ENCODE assay signal across 8 cellular contexts in genomic region chr17:7574176-7574953, GRCh38. TPM values are rescaled to one million over a fixed set of nuclear protein-coding genes. Genes with fewer than 3 reads are reported as not detected.
DNase-seq lines count a peak whose midpoint lies in the region; ATAC-seq and TF ChIP-seq lines count a peak whose summit lies in the region.

No MANE protein-coding gene starts in this region.

- peaks cover 54 to 71% (median 64%) of the 10 kb centered on the region in 3 donors for H3K4me1 Mint-ChIP-seq in CD8-positive, alpha-beta memory T cell
- peaks cover 36 to 41% of the 10 kb centered on the region in 2 donors for H3K4me1 Mint-ChIP-seq in effector memory CD8-positive, alpha-beta T cell (ENCODE audit: low read depth in 2 of 2)
- peaks cover 44% of the 10 kb centered on the region for H3K4me1 Mint-ChIP-seq in neural progenitor cell

- TF ChIP-seq CTCF in neural progenitor cell (IDR thresholded peaks at IDR 0.05), result no peak

- peaks cover 66% of the 10 kb centered on the region for H4K20me1 ChIP-seq in neural progenitor cell (ENCODE audit: low read depth)

- peaks cover 74% of the 10 kb centered on the region for H3F3A ChIP-seq in neural progenitor cell (ENCODE audit: low read depth)

- no peak for ATAC-seq in effector memory CD8-positive, alpha-beta T cell (replicated peaks)
- ATAC-seq in GM21390 (IDR thresholded peaks at IDR 0.05; ENCODE audit: unreplicated experiment), result no peak

- CTCF ChIA-PET in CD8-positive, alpha-beta memory T cell (lab: Charles Lee), result interaction anchor here (0.6 to 2.9 kb wide), 11 partner anchors 9 to 291 kb away, joined by 3 to 11 read pairs (median 5); partner anchors contain the start of genes FXR2, MPDU1, SENP3 and TMEM102

- peaks cover 66% of the 10 kb centered on the region for H3K36me3 ChIP-seq in CD8-positive, alpha-beta memory T cell (ENCODE audit: insufficient read depth, low read length)
- H3K36me3 ChIP-seq in NT2/D1 (ENCODE audit: insufficient read depth, insufficient read length, low read length) (peaks cover 77% of the 10 kb centered on the region), neural progenitor cell (peaks cover 17% of the 10 kb centered on the region)

- H3K4me1 ChIP-seq in CD8-positive, alpha-beta memory T cell (ENCODE audit: insufficient read depth, low read length), result peaks cover 42% of the 10 kb centered on the region
- peaks cover 5% of the 10 kb centered on the region for H3K4me1 ChIP-seq in NT2/D1 (ENCODE audit: insufficient read depth, insufficient read length)
- peaks cover 17% of the 10 kb centered on the region for H3K4me1 ChIP-seq in neural progenitor cell

- peak overlapping the region; percentile 98 for H3K4me3 ChIP-seq in CD8-positive, alpha-beta memory T cell (ENCODE audit: low read length)
- H3K4me3 ChIP-seq in NT2/D1 (ENCODE audit: insufficient read length, low read depth) (peak overlapping the region; percentile 96), neural progenitor cell (peak overlapping the region; percentile 86)

- H3K27me3 ChIP-seq in CD8-positive, alpha-beta memory T cell (ENCODE audit: insufficient read depth, low read length, poor library complexity, severe bottlenecking), result no peaks in the 10 kb centered on the region
- H3K27me3 ChIP-seq in NT2/D1 (ENCODE audit: insufficient read depth, insufficient read length) (no peaks in the 10 kb centered on the region), neural progenitor cell (no peaks in the 10 kb centered on the region)

- peaks cover 0 to 11% of the 10 kb centered on the region in 2 donors for H3K27me3 Mint-ChIP-seq in CD8-positive, alpha-beta memory T cell
- H3K27me3 Mint-ChIP-seq in effector memory CD8-positive, alpha-beta T cell, result no peaks in the 10 kb centered on the region
- peaks cover 13% of the 10 kb centered on the region for H3K27me3 Mint-ChIP-seq in neural progenitor cell (ENCODE audit: insufficient read depth, low read depth)

- peaks cover 50% of the 10 kb centered on the region for H3K79me2 ChIP-seq in neural progenitor cell (ENCODE audit: low read depth)

- H3K27ac Mint-ChIP-seq in CD8-positive, alpha-beta memory T cell, result peak overlapping the region; percentile 65 to 99 (median 94)
- peak overlapping the region; percentile 100 for H3K27ac Mint-ChIP-seq in effector memory CD8-positive, alpha-beta T cell
- H3K27ac Mint-ChIP-seq in neural progenitor cell, result no peak overlapping the region

- peak overlapping the region; percentile 84 for H3K9ac ChIP-seq in NT2/D1 (ENCODE audit: insufficient read length, low read depth)
- peak overlapping the region; percentile 92 for H3K9ac ChIP-seq in neural progenitor cell

- H3K27ac ChIP-seq in CD8-positive, alpha-beta memory T cell (ENCODE audit: low read depth, low read length), result peak overlapping the region; percentile 99
- no peak overlapping the region for H3K27ac ChIP-seq in neural progenitor cell

- H3K4me2 ChIP-seq in neural progenitor cell, result peak overlapping the region; percentile 93

- no peak overlapping the region for H2AFZ ChIP-seq in neural progenitor cell (replicated peaks)

- no peak for DNase-seq in CD8-positive, alpha-beta memory T cell
- DNase-seq in NT2/D1 (ENCODE audit: low read depth, low spot score) (no peak), neural progenitor cell (ENCODE audit: low spot score) (no peak), COLO668 (lab: John Stamatoyannopoulos, UW; ENCODE audit: unreplicated experiment) (no peak), DMS 273 (lab: John Stamatoyannopoulos, UW; ENCODE audit: unreplicated experiment) (no peak), NCI-H1436 treated with DMSO at 0.1 percent for 48 hours (lab: John Stamatoyannopoulos, UW) (no peak)
- DNase-seq in effector memory CD8-positive, alpha-beta T cell, result no peak

- POLR2A ChIA-PET in CD8-positive, alpha-beta memory T cell (lab: Charles Lee), result interaction anchor here (0.6 to 4.1 kb wide), 13 partner anchors 10 to 245 kb away, joined by 3 to 52 read pairs (median 6); partner anchors contain the start of genes ACAP1, FXR2, MPDU1 and NEURL4

- peaks cover 0 to 4% (median 2%) of the 10 kb centered on the region in 5 donors for H3K9me3 Mint-ChIP-seq in CD8-positive, alpha-beta memory T cell
- no peaks in the 10 kb centered on the region for H3K9me3 Mint-ChIP-seq in effector memory CD8-positive, alpha-beta T cell
- no peaks in the 10 kb centered on the region for H3K9me3 Mint-ChIP-seq in neural progenitor cell

- peak overlapping the region; percentile 93 to 98 (median 96) for H3K4me3 Mint-ChIP-seq in CD8-positive, alpha-beta memory T cell
- H3K4me3 Mint-ChIP-seq in effector memory CD8-positive, alpha-beta T cell, result peak overlapping the region; percentile 98 to 100
- peak overlapping the region; percentile 100 for H3K4me3 Mint-ChIP-seq in neural progenitor cell

- H3K36me3 Mint-ChIP-seq in CD8-positive, alpha-beta memory T cell, result peaks cover 21 to 90% (median 28%) of the 10 kb centered on the region in 3 donors
- H3K36me3 Mint-ChIP-seq in effector memory CD8-positive, alpha-beta T cell (ENCODE audit: insufficient read depth), result peaks cover 84% of the 10 kb centered on the region
- peaks cover 46% of the 10 kb centered on the region for H3K36me3 Mint-ChIP-seq in neural progenitor cell

- no peaks in the 10 kb centered on the region for H3K9me3 ChIP-seq in CD8-positive, alpha-beta memory T cell (ENCODE audit: low read length)
- H3K9me3 ChIP-seq in NT2/D1 (ENCODE audit: insufficient read depth, low read length) (no peaks in the 10 kb centered on the region), neural progenitor cell (ENCODE audit: low read depth) (no peaks in the 10 kb centered on the region)

RNA-seq across cellular contexts. Expression of gene CD68, which starts 5.1 kb away (rescaled TPM):
- 10 to 100 TPM; 11.1 to 12.7 TPM for total RNA-seq in CD8-positive, alpha-beta memory T cell
- 1.2 TPM for polyA plus RNA-seq in CD8-positive, alpha-beta memory T cell
- 0.95 TPM in 1 of 2 replicates, not detected in the other for total RNA-seq in neural progenitor cell (ENCODE audit: low replicate concordance)

RNA-seq across cellular contexts. Expression of gene MPDU1, which starts 9.3 kb away (rescaled TPM):
- 100 to 1,000 TPM; 115 to 124 TPM for total RNA-seq in CD8-positive, alpha-beta memory T cell
- 40.5 TPM for polyA plus RNA-seq in CD8-positive, alpha-beta memory T cell
- total RNA-seq in neural progenitor cell (ENCODE audit: low replicate concordance), result 167 and 177 TPM in 2 replicates

RNA-seq across cellular contexts. Expression of gene SENP3, which starts 12.6 kb away (rescaled TPM):
- 100 to 1,000 TPM; 111 to 121 TPM for total RNA-seq in CD8-positive, alpha-beta memory T cell
- polyA plus RNA-seq in CD8-positive, alpha-beta memory T cell, result 12.0 TPM
- 87.9 and 91.6 TPM in 2 replicates for total RNA-seq in neural progenitor cell (ENCODE audit: low replicate concordance)

RNA-seq across cellular contexts. Expression of gene SOX15, which starts 15.5 kb away (rescaled TPM):
- total RNA-seq in CD8-positive, alpha-beta memory T cell, result under 1 TPM; 0.29 to 0.31 TPM
- polyA plus RNA-seq in CD8-positive, alpha-beta memory T cell, result not detected
- 0.51 and 7.6 TPM in 2 replicates for total RNA-seq in neural progenitor cell (ENCODE audit: low replicate concordance)

RNA-seq across cellular contexts. Expression of gene TNFSF13, which starts 15.8 kb away (rescaled TPM):
- 1 to 10 TPM in 1 of 2 experiments, under 1 TPM in 1; 0.80 to 1.6 TPM for total RNA-seq in CD8-positive, alpha-beta memory T cell
- polyA plus RNA-seq in CD8-positive, alpha-beta memory T cell, result not detected
- 0.37 TPM in 1 of 2 replicates, not detected in the other for total RNA-seq in neural progenitor cell (ENCODE audit: low replicate concordance)
